ENCODE assay signal across 8 cellular contexts in the genomic region with DNA sequence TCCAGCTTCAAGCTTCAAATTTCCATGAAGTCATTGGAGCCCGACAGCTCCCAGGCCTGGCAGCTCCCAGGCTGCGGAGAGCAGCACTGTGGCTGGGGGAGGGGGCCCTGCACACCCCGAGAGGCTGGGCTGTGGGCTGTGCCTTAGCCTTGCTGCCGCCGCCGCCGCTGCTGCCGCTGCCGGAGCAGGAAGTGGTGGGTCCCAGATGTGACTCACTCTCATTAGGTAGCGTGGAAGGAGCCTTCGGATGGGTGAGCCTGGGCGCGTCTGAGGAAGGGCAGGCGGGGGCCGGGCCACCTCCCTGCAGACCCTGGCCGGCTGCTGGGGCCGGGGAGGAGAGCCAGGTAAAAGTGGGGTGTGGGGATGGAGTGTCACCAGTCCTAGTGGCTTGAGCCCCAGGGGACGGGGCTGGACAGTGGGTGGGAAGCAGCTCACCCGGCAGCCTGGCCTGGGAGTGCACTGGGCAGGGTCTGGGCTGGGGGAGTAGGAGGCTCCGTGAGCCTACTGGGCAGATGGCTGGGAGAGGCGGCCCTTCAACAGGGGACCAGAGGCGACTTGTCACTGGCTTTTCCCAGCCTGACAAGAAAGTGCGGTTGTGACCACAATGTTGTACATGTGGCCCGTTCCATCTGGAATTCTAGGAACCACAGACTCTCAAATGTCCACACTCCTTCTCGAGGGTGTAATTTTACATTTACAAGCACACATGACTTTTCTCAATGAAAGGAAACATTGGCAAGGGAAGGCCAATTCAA. TPM values are rescaled to one million over a fixed set of nuclear protein-coding genes. Genes with fewer than 3 reads are reported as not detected.
A peak's percentile ranks its signal among the peaks of the same experiment; 100 is the strongest.
DNase-seq lines count a peak whose midpoint lies in the region; ATAC-seq lines count a peak whose summit lies in the region.

A gene (plus strand): TSS at position 215 of the 755 bp plus-strand sequence. CDS start 21,629 bp downstream, outside the sequence.

- H3K9me3 Mint-ChIP-seq in T-helper 1 cell treated with Interleukin-12 subunit alpha and Interleukin-12 subunit beta and Interleukin-4 antibody, amounts not matched to agents 30 μg/mL and 1 μg/mL, for 36 hours = no peaks in the 10 kb centered on the region
- H3K9me3 Mint-ChIP-seq in immature natural killer cell = no peaks in the 10 kb centered on the region

- peaks cover 68% of the 10 kb centered on the region for H3K4me1 Mint-ChIP-seq in T-helper 1 cell treated with Interleukin-12 subunit alpha and Interleukin-12 subunit beta and Interleukin-4 antibody, amounts not matched to agents 30 μg/mL and 1 μg/mL, for 36 hours (ENCODE audit: low read depth)
- peaks cover 93 to 95% of the 10 kb centered on the region in 2 donors for H3K4me1 Mint-ChIP-seq in immature natural killer cell

- peak within 1 kb of the TSS; percentile 95 for H3K4me3 Mint-ChIP-seq in T-helper 1 cell treated with Interleukin-12 subunit alpha and Interleukin-12 subunit beta and Interleukin-4 antibody, amounts not matched to agents 30 μg/mL and 1 μg/mL, for 36 hours
- H3K4me3 Mint-ChIP-seq in immature natural killer cell = peak within 1 kb of the TSS; percentile 95 to 99 (median 98)

- ATAC-seq in GM19455 (IDR thresholded peaks at IDR 0.05; ENCODE audit: unreplicated experiment) (peak; percentile 78), HG03571 (IDR thresholded peaks at IDR 0.05; ENCODE audit: unreplicated experiment) (peak; percentile 90)

- H3K36me3 Mint-ChIP-seq in T-helper 1 cell treated with Interleukin-12 subunit alpha and Interleukin-12 subunit beta and Interleukin-4 antibody, amounts not matched to agents 30 μg/mL and 1 μg/mL, for 36 hours (ENCODE audit: low read depth) = peaks cover 23% of the 10 kb centered on the region
- H3K36me3 Mint-ChIP-seq in immature natural killer cell = peaks cover 4 to 10% (median 8%) of the 10 kb centered on the region in 3 donors

- H3K27me3 Mint-ChIP-seq in T-helper 1 cell treated with Interleukin-12 subunit alpha and Interleukin-12 subunit beta and Interleukin-4 antibody, amounts not matched to agents 30 μg/mL and 1 μg/mL, for 36 hours (ENCODE audit: low read depth) = no peaks in the 10 kb centered on the region
- H3K27me3 Mint-ChIP-seq in immature natural killer cell (ENCODE audit: low read depth in 3 of 3) = peaks cover 5 to 17% (median 7%) of the 10 kb centered on the region in 3 donors

- DNase-seq in CD1c-positive myeloid dendritic cell (ENCODE audit: extremely low spot score) = peak; percentile 85
- peak; percentile 77 for DNase-seq in amniotic epithelial cell (ENCODE audit: low read depth)
- DNase-seq in immature natural killer cell = peak; percentile 83 to 84 (median 84)
- DNase-seq in stimulated activated CD4-positive, alpha-beta T cell treated with anti-CD3 and anti-CD28 coated beads, Interleukin-1b, Interleukin-23, amount 100 ng/mL, for 48 hours = peak; percentile 89
- no peak for DNase-seq in occipital lobe (lab: John Stamatoyannopoulos, UW)

- peak within 1 kb of the TSS; percentile 95 for H3K27ac Mint-ChIP-seq in T-helper 1 cell treated with Interleukin-12 subunit alpha and Interleukin-12 subunit beta and Interleukin-4 antibody, amounts not matched to agents 30 μg/mL and 1 μg/mL, for 36 hours
- peak within 1 kb of the TSS; percentile 97 to 100 (median 98) for H3K27ac Mint-ChIP-seq in immature natural killer cell

RNA-seq across cellular contexts. Expression of the gene that starts here (rescaled TPM):
- 100 to 1,000 TPM in 2 of 3 donors, 10 to 100 TPM in 1; 97.6 to 209 (median 108) TPM for polyA plus RNA-seq in immature natural killer cell
- total RNA-seq in occipital lobe = 8.7 TPM
